In the genomic region with DNA sequence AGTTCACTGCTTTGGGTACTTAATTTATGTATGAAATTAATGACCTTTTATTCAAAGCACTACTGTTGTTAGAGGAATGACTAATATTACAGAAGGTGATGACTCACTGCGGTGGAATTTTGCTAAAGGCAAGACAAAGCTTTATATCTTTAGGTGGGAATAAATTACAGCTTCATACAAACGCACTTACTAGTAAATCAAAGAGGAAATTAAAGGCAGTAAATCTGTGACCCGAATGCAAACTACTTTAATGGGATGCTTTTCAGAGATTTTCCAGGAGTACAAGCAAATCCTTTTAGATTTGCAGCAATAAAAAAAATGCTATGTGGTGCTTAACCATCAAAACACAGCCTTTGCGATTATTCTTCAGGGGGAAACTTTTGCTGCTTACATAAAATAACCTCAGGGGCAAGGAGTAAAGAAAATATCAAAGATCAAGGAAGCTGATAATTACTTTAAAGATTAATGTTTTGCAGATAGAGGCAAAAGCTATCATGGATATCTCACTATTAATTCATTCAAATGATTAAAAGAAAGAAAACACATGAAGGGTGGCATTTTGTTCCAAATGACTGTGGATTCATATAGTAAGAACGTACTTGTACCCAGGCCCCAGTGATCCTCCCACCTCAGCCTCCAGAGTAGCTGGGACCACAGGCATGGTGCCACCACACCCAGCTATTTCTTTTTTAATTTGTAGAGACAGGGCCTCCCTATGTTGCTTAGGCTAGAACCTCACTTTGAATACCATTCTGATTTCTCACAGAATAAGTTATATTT, we compare ENCODE assay signal across 11 cellular contexts.
DNase-seq lines count a peak whose midpoint lies in the region; ATAC-seq, FAIRE-seq and TF ChIP-seq lines count a peak whose summit lies in the region.
"Had no signal": no experiment of that assay in that cellular context is flagged by ENCODE, and none has a peak within 500 bp of the region (broad histone marks: within the 10 kb centered on the region; RNA-seq: fewer than 3 reads in every experiment).

No MANE protein-coding gene starts in this region.

- H3K9ac ChIP-seq in HUES48 (ENCODE audit: low read depth, low read length) (no peak overlapping the region), K562 (ENCODE audit: insufficient read depth in 1 of 2, low read depth in 2 of 2, low read length in 2 of 2) (no peak overlapping the region)

- no peaks in the 10 kb centered on the region for H3K9me1 ChIP-seq in K562 (ENCODE audit: control insufficient read depth, insufficient read depth, low read length)

- H3K4me3 ChIP-seq in AG04450 (ENCODE audit: low read depth, low read length) (no peak overlapping the region), HUES48 (ENCODE audit: low read depth, low read length) (no peak overlapping the region), K562 (no peak overlapping the region)

- no peak overlapping the region for H3K27ac ChIP-seq in AG04450 (ENCODE audit: low read depth, low read length)
- peak overlapping the region; percentile 54 for H3K27ac ChIP-seq in HUES48 (ENCODE audit: low read depth, low read length)
- no peak overlapping the region for H3K27ac ChIP-seq in K562 (ENCODE audit: extremely low read depth, low read depth, low read length)

- intact Hi-C loops in K562 (cut with micrococcal nuclease), result no loop called here
- intact Hi-C loops in posterior cingulate gyrus (cut with DNase I), result loop anchor here (10.0 kb wide), 1 partner anchor 93 kb away; no protein-coding TSS in a partner anchor

- BruUV-seq in K562 (replicated peaks; lab: Mats Ljungman, UMichigan), result no TSS peak

- H3K9me3 ChIP-seq in AG04450 (ENCODE audit: control insufficient read depth, insufficient read depth, low read length) (no peaks in the 10 kb centered on the region), HUES48 (ENCODE audit: control insufficient read depth, insufficient read depth, low read length) (no peaks in the 10 kb centered on the region), K562 (replicated peaks; ENCODE audit: control insufficient read depth, insufficient read depth, low read depth, low read length) (no peaks in the 10 kb centered on the region)
- H3K9me3 ChIP-seq: Caco-2 had no signal

- WGBS in K562 (ENCODE audit: insufficient coverage, low coverage, missing lambda C conversion rate), result 8% methylated on average over 5 of the region's 5 CpGs

- no peak for TF ChIP-seq RAD21 in K562 (CRISPR knock-in tag; conservative IDR thresholded peaks at IDR 0.05 in 1 of 2, IDR thresholded peaks at IDR 0.05 in 1 of 2)

- H3K4me1 ChIP-seq in HUES48 (ENCODE audit: control insufficient read depth, insufficient read depth, low read length) (peaks cover 20% of the 10 kb centered on the region), K562 (replicated peaks in 1 of 2; ENCODE audit: control insufficient read depth in 2 of 2, insufficient read depth in 2 of 2, low read length in 2 of 2) (no peaks in the 10 kb centered on the region)

- no peaks in the 10 kb centered on the region for H3K27me3 ChIP-seq in AG04450 (ENCODE audit: control insufficient read depth, insufficient read depth, low read length)
- no peaks in the 10 kb centered on the region for H3K27me3 ChIP-seq in HUES48 (ENCODE audit: control insufficient read depth, insufficient read depth, low read length)
- H3K27me3 ChIP-seq in K562 (ENCODE audit: control insufficient read depth in 2 of 2, insufficient read depth in 2 of 2, low read length in 2 of 2), result no peaks in the 10 kb centered on the region

- no peaks in the 10 kb centered on the region for H4K20me1 ChIP-seq in K562 (replicated peaks; ENCODE audit: control insufficient read depth, insufficient read depth, low read length)

- CTCF ChIA-PET in AG04450 (lab: Charles Lee) (interaction anchor here (1.0 to 1.1 kb wide), 3 partner anchors 27 to 161 kb away, joined by 3 to 5 read pairs (median 3); no protein-coding TSS in a partner anchor), K562 (lab: Yijun Ruan, JAX; ENCODE audit: low intra/inter-chr PET ratio) (no interaction called here)

- H2AFZ ChIP-seq in K562 (ENCODE audit: low read depth, low read length), result no peak overlapping the region

- H3K79me2 ChIP-seq in K562 (ENCODE audit: control insufficient read depth, insufficient read depth, low read length), result no peaks in the 10 kb centered on the region

- DNase-seq in AG04450 (ENCODE audit: low read depth, low spot score) (peak; percentile 41), K562 (ENCODE audit: extremely low read depth in 1 of 4, low spot score in 3 of 4) (no peak), kidney tubule cell (ENCODE audit: low spot score) (peak; percentile 85), GM19239 (ENCODE audit: insufficient read length, low spot score) (no peak), NCI-H2171 (lab: John Stamatoyannopoulos, UW) (no peak), posterior cingulate gyrus (no peak), NCI-H2081 treated with DMSO at 0.1 percent for 48 hours (lab: John Stamatoyannopoulos, UW) (no peak)
- DNase-seq: aorta, T-helper 9 cell had no signal

- no peak for TF ChIP-seq EP300 in K562 (IDR thresholded peaks at IDR 0.05; ENCODE audit: low read length)

- no peak for TF ChIP-seq POLR2A in K562 (conservative IDR thresholded peaks at IDR 0.05)

- no peak for TF ChIP-seq CTCF in AG04450 (IDR thresholded peaks at IDR 0.05; ENCODE audit: low read depth, low read length)
- no peak for TF ChIP-seq CTCF in K562 (IDR thresholded peaks at IDR 0.05 in 2 of 3, conservative IDR thresholded peaks at IDR 0.05 in 1 of 3; ENCODE audit: insufficient read depth in 2 of 3, low read depth in 1 of 3, low read length in 3 of 3)

- ATAC-seq in K562, result no peak

- H3K4me2 ChIP-seq in K562 (ENCODE audit: insufficient read depth, low read length), result no peak overlapping the region

- POLR2A ChIA-PET in AG04450 (lab: Yijun Ruan, JAX) (interaction anchor here (0.6 kb wide), 1 partner anchor 89 kb away, joined by 3 read pairs; no protein-coding TSS in a partner anchor), K562 (lab: Yijun Ruan, JAX) (interaction anchor here (2.3 kb wide), 1 partner anchor 15 kb away, joined by 6 read pairs; no protein-coding TSS in a partner anchor)

- FAIRE-seq in K562 (lab: Jason Lieb, UNC) (no peak), GM19239 (lab: Jason Lieb, UNC) (no peak)

- H3K36me3 ChIP-seq in HUES48 (ENCODE audit: control insufficient read depth, insufficient read depth, low read length) (peaks cover 3% of the 10 kb centered on the region; the same call in 1 of the 2 replicates), K562 (ENCODE audit: control insufficient read depth, insufficient read depth, low read length) (no peaks in the 10 kb centered on the region)

- in situ Hi-C loops in K562 (cut with MboI), result no loop called here

TF ChIP-seq in K562, 482 proteins besides CTCF, POLR2A, EP300 and RAD21:
- TF ChIP-seq, protein P1, sequence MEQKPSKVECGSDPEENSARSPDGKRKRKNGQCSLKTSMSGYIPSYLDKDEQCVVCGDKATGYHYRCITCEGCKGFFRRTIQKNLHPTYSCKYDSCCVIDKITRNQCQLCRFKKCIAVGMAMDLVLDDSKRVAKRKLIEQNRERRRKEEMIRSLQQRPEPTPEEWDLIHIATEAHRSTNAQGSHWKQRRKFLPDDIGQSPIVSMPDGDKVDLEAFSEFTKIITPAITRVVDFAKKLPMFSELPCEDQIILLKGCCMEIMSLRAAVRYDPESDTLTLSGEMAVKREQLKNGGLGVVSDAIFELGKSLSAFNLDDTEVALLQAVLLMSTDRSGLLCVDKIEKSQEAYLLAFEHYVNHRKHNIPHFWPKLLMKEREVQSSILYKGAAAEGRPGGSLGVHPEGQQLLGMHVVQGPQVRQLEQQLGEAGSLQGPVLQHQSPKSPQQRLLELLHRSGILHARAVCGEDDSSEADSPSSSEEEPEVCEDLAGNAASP (IDR thresholded peaks at IDR 0.05), result no peak
- TF ChIP-seq FOXM1 (IDR thresholded peaks at IDR 0.05; ENCODE audit: low read depth), result no peak
- TF ChIP-seq FOXM1 (CRISPR knock-in tag; IDR thresholded peaks at IDR 0.05; ENCODE audit: low read depth), result no peak
- peak; percentile 39; the same call in 1 of the 2 replicates for TF ChIP-seq FOSL1 (tag; conservative IDR thresholded peaks at IDR 0.05)
- TF ChIP-seq, protein P2, sequence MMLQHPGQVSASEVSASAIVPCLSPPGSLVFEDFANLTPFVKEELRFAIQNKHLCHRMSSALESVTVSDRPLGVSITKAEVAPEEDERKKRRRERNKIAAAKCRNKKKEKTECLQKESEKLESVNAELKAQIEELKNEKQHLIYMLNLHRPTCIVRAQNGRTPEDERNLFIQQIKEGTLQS (IDR thresholded peaks at IDR 0.05), result peak; percentile 55
- TF ChIP-seq, protein P2 (CRISPR knock-in tag; conservative IDR thresholded peaks at IDR 0.05), result no peak

Comparison
In these comparisons a context has a peak if more than half of its experiments do, and no peak if none do; other contexts are left out.
1. DNase-seq: peak in AG04450 (single experiment) and kidney tubule cell (single experiment); none in K562 (0 of 4), GM19239 (single experiment), NCI-H2171 (single experiment), posterior cingulate gyrus (0 of 10) and NCI-H2081 treated with DMSO at 0.1 percent for 48 hours (single experiment).